In genomic region chr4:100169796-100170485, GRCh38 we compare ENCODE assay signal across 1 cellular context.
TF ChIP-seq lines count a peak whose summit lies in the region.

No MANE protein-coding gene starts in this region.

TF ChIP-seq in IMR-90, 13 proteins besides CTCF, POLR2A, EP300 and RAD21 (continued from another document):
- no peak for TF ChIP-seq ELK1 (IDR thresholded peaks at IDR 0.05; ENCODE audit: borderline replicate concordance, low read depth, low read length)
- no peak for TF ChIP-seq MAFK (IDR thresholded peaks at IDR 0.05; ENCODE audit: low read depth, low read length)
- TF ChIP-seq BHLHE40 (IDR thresholded peaks at IDR 0.05; ENCODE audit: low read depth, low read length): no peak
